In the genomic region with DNA sequence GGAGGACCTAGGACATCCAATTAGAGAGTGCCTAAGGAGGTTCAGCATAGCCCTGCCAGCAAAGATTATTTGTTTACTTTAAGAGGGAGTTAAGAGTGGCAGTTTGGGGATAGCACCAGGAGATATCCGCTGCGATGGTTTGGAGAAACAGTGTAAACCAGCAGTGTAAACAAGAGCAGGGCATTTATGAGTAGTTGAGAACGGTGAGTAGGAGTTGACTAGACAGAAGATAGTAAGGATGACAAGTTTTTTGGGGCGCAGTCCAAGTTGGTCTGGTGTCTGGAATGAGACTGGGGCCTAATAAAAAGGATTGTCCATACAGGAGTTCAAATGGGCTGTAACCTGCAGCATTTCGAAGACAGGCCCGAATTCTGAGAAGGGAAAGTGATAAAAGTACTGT, we compare ENCODE assay signal across 8 cellular contexts. TPM values are rescaled to one million over a fixed set of nuclear protein-coding genes. Genes with fewer than 3 reads are reported as not detected.
"Had no signal": no experiment of that assay in that cellular context is flagged by ENCODE, and none has a peak within 500 bp of the region (broad histone marks: within the 10 kb centered on the region; RNA-seq: fewer than 3 reads in every experiment).

No MANE protein-coding gene starts in this region.

RNA-seq across cellular contexts. Expression of a gene that starts 22.9 kb away (rescaled TPM):
- total RNA-seq: HT-29, LHCN-M2, OCI-LY7, PC-9 had no signal

RNA-seq across cellular contexts. Expression of a gene that starts 44.4 kb away (rescaled TPM):
- total RNA-seq: HT-29, LHCN-M2, OCI-LY7, Peyer's patch, Right ventricle myocardium inferior, RPMI7951, SJCRH30 had no signal
